In genomic region chr13:113589251-113589960, GRCh38 we compare ENCODE assay signal across 17 cellular contexts. TPM values are rescaled to one million over a fixed set of nuclear protein-coding genes. Genes with fewer than 3 reads are reported as not detected.
DNase-seq lines count a peak whose midpoint lies in the region; ATAC-seq, FAIRE-seq and TF ChIP-seq lines count a peak whose summit lies in the region.
"Had no signal": no experiment of that assay in that cellular context is flagged by ENCODE, and none has a peak within 500 bp of the region (broad histone marks: within the 10 kb centered on the region; RNA-seq: fewer than 3 reads in every experiment).

No MANE protein-coding gene starts in this region.

- H3K36me3 ChIP-seq in HEK293 (ENCODE audit: control insufficient read depth in 2 of 2, insufficient read depth in 1 of 2, low read length in 2 of 2) (peaks cover 24 to 76% of the 10 kb centered on the region in 2 experiments), GM12878 (ENCODE audit: control insufficient read depth in 2 of 2, insufficient read depth in 2 of 2, low read length in 1 of 2) (peaks cover 5 to 13% of the 10 kb centered on the region in 2 experiments; a peak in 3 of 4 replicates), right atrium auricular region (peaks cover 8% of the 10 kb centered on the region), stomach (peaks cover 7 to 56% (median 33%) of the 10 kb centered on the region in 4 donors)

- RAD21 ChIA-PET in GM12878 (lab: Charles Lee; ENCODE audit: unreplicated experiment), result no interaction called here

- ATAC-seq in GM12878, result no peak
- ATAC-seq in HG03280 (IDR thresholded peaks at IDR 0.05; ENCODE audit: unreplicated experiment), result no peak
- ATAC-seq in HG02884 (IDR thresholded peaks at IDR 0.05; ENCODE audit: unreplicated experiment), result no peak
- ATAC-seq: right lobe of liver had no signal

- H3K4me2 ChIP-seq in GM12878 (ENCODE audit: control insufficient read depth, insufficient read depth), result no peak overlapping the region
- H3K4me2 ChIP-seq: GM23338 had no signal

- no peak overlapping the region for H2AFZ ChIP-seq in GM12878 (ENCODE audit: control insufficient read depth, low read depth, low read length)
- H2AFZ ChIP-seq: GM23338 had no signal

- no peaks in the 10 kb centered on the region for H3K9me3 ChIP-seq in HEK293 (ENCODE audit: control insufficient read depth, insufficient read depth, low read depth, low read length)
- no peaks in the 10 kb centered on the region; the same call in 2 of the 3 replicates for H3K9me3 ChIP-seq in GM12878 (replicated peaks; ENCODE audit: control insufficient read depth, insufficient read depth, low read length)
- no peaks in the 10 kb centered on the region for H3K9me3 ChIP-seq in right atrium auricular region
- no peaks in the 10 kb centered on the region for H3K9me3 ChIP-seq in stomach
- H3K9me3 ChIP-seq: Peyer's patch, right lobe of liver had no signal

- H3K27ac ChIP-seq in HEK293 (ENCODE audit: extremely low read depth, low read depth, low read length) (no peak overlapping the region), GM12878 (ENCODE audit: control insufficient read depth, insufficient read depth) (no peak overlapping the region), right atrium auricular region (peak overlapping the region; percentile 54 to 59), stomach (no peak overlapping the region)
- H3K27ac ChIP-seq: Peyer's patch, right lobe of liver had no signal

- H3K27me3 ChIP-seq in GM12878 (replicated peaks in 1 of 2; ENCODE audit: control insufficient read depth in 2 of 2, insufficient read depth in 2 of 2, low read length in 1 of 2), result no peaks in the 10 kb centered on the region
- H3K27me3 ChIP-seq in right atrium auricular region, result no peaks in the 10 kb centered on the region
- H3K27me3 ChIP-seq in stomach, result no peaks in the 10 kb centered on the region
- H3K27me3 ChIP-seq: Peyer's patch, right lobe of liver had no signal

- no peak overlapping the region for H3K9ac ChIP-seq in GM12878 (ENCODE audit: control insufficient read depth, insufficient read depth, low read length)

- no peak for TF ChIP-seq RAD21 in GM12878 (IDR thresholded peaks at IDR 0.05; ENCODE audit: insufficient read depth, low read depth, low read length)

- TF ChIP-seq EP300 in GM12878 (IDR thresholded peaks at IDR 0.05; ENCODE audit: borderline replicate concordance in 1 of 2, control insufficient read depth in 1 of 2, low read depth in 2 of 2, low read length in 2 of 2) (no peak), stomach (IDR thresholded peaks at IDR 0.05) (no peak)

- SMC1A ChIA-PET in GM12878 (lab: Charles Lee; ENCODE audit: uncharacterized antibody, unreplicated experiment), result no interaction called here

- DNase-seq in GM12878 (ENCODE audit: low read depth, low spot score) (no peak), right atrium auricular region (ENCODE audit: low spot score) (peak; percentile 57), stomach (peak; percentile 20), T-helper 2 cell (no peak)
- DNase-seq: activated CD4-positive, alpha-beta T cell treated with anti-CD3 and anti-CD28 coated beads, Interleukin-2, amount 50 U/mL, for 4 hours; amygdala; Calu3; central memory CD4-positive, alpha-beta T cell; hippocampal formation; Kasumi-1; stimulated activated CD4-positive, alpha-beta T cell treated with anti-CD3 and anti-CD28 coated beads, Interleukin-1b, Interleukin-23, amount 100 ng/mL, for 48 hours had no signal

- BruUV-seq in GM12878 (replicated peaks; lab: Mats Ljungman, UMichigan), result no TSS peak

- POLR2A ChIA-PET in HEK293 (lab: Yijun Ruan, JAX), result no interaction called here
- POLR2A ChIA-PET in GM12878 (lab: Charles Lee), result no interaction called here

- H3K4me1 ChIP-seq in HEK293 (ENCODE audit: control insufficient read depth, insufficient read depth, low read length) (peaks cover 4% of the 10 kb centered on the region), GM12878 (ENCODE audit: control insufficient read depth, insufficient read depth, low read length) (peaks cover 9% of the 10 kb centered on the region), right atrium auricular region (peaks cover 0 to 24% of the 10 kb centered on the region in 2 donors), stomach (peaks cover 11 to 36% (median 25%) of the 10 kb centered on the region in 4 donors)

- in situ Hi-C loops in GM12878 (cut with MboI), result no loop called here

- TF ChIP-seq POLR2A in GM12878 (IDR thresholded peaks at IDR 0.05; ENCODE audit: low read depth, low read length) (no peak; the same call in 1 of the 2 replicates), stomach (IDR thresholded peaks at IDR 0.05) (no peak)

- TF ChIP-seq CTCF in HEK293 (tag by site-specific recombination; IDR thresholded peaks at IDR 0.05) (no peak), GM12878 (IDR thresholded peaks at IDR 0.05 in 2 of 3, conservative IDR thresholded peaks at IDR 0.05 in 1 of 3; ENCODE audit: control insufficient read depth in 2 of 3, extremely low read depth in 1 of 3, insufficient read depth in 1 of 3, low read depth in 3 of 3, low read length in 3 of 3) (no peak), right atrium auricular region (IDR thresholded peaks at IDR 0.05) (no peak), stomach (IDR thresholded peaks at IDR 0.05) (no peak)

- 0 out of 2 replicates have a peak, but pooled peaks cover 4% of the 10 kb centered on the region for H4K20me1 ChIP-seq in GM12878 (ENCODE audit: control insufficient read depth, insufficient read depth)

- peaks cover 64% of the 10 kb centered on the region for H3K79me2 ChIP-seq in GM12878 (ENCODE audit: control insufficient read depth, insufficient read depth, low read length)

- CTCF ChIA-PET in HEK293 (lab: Yijun Ruan, JAX) (no interaction called here), GM12878 (lab: Yijun Ruan, JAX) (no interaction called here)

- WGBS in GM12878 (ENCODE audit: insufficient coverage, insufficient replicate concordance, low lambda C conversion rate, missing lambda C conversion rate), result 95% methylated on average over 18 of the region's 18 CpGs
- 85 to 94% (median 90%) methylated on average over 10 to 18 of the region's 18 CpGs for WGBS in stomach, 5 donors

- intact Hi-C loops in GM12878 (cut with micrococcal nuclease; ENCODE audit: unreplicated experiment) (loop anchor here (5.0 to 10.0 kb wide), 2 partner anchors 97 to 295 kb away; partner anchors contain the start of genes DCUN1D2 and LAMP1), stomach (cut with DNase I; ENCODE audit: low total_unique reads) (no loop called here)

- FAIRE-seq in GM12878 (lab: Jason Lieb, UNC), result no peak

- H3K4me3 ChIP-seq in HEK293 (ENCODE audit: low read depth, low read length), result no peak overlapping the region
- no peak overlapping the region for H3K4me3 ChIP-seq in GM12878
- H3K4me3 ChIP-seq in right atrium auricular region, result no peak overlapping the region
- no peak overlapping the region for H3K4me3 ChIP-seq in stomach
- H3K4me3 ChIP-seq: GM23338, Peyer's patch, right lobe of liver had no signal

TF ChIP-seq in HEK293, 187 proteins besides CTCF, POLR2A, EP300 and RAD21:
- TF ChIP-seq ZNF560 (tag by site-specific recombination; IDR thresholded peaks at IDR 0.05; ENCODE audit: borderline replicate concordance) (no peak), ZFP69B (tag by site-specific recombination; IDR thresholded peaks at IDR 0.05) (0 out of 2 replicates have a peak, but pooled peaks have one; percentile 1), ZNF302 (tag by site-specific recombination; IDR thresholded peaks at IDR 0.05; ENCODE audit: low read depth) (no peak)

TF ChIP-seq in GM12878, 131 proteins besides CTCF, POLR2A, EP300 and RAD21:
- TF ChIP-seq TCF3 (IDR thresholded peaks at IDR 0.05; ENCODE audit: borderline replicate concordance, insufficient read depth, low read depth, low read length), result no peak
- 0 out of 2 replicates have a peak, but pooled peaks have one; percentile 29 for TF ChIP-seq TARDBP (IDR thresholded peaks at IDR 0.05; ENCODE audit: borderline replicate concordance)

RNA-seq across cellular contexts. Expression of gene TFDP1, which starts 4.9 kb away (rescaled TPM):
- 42.4 and 43.0 TPM in 2 replicates for total RNA-seq in GM12878 (2013; cell fraction: nucleolus; rRNA removed)
- total RNA-seq in GM12878 (2014; rRNA removed) (97.9 and 115 TPM in 2 replicates), GM12878 (2014; rRNA removed; fragmentation: Illumina TruSeq; extraction: Trizol) (95.4 and 98.3 TPM in 2 replicates), GM12878 (2021) (182 and 186 TPM in 2 replicates), right atrium auricular region (10 to 100 TPM; 34.4 to 40.4 TPM), stomach (100 to 1,000 TPM in 2 of 5 donors, 10 to 100 TPM in 3; 35.3 to 207 (median 59.1) TPM)
- polyA plus RNA-seq in GM12878 (2011; ENCODE audit: low read depth), result 58.4 TPM
- polyA plus RNA-seq in GM12878 (2011; rRNA removed) (139 and 163 TPM in 2 replicates), GM12878 (2014; fragmentation: Illumina TruSeq; extraction: Trizol) (182 and 225 TPM in 2 replicates), GM12878 (2014; fragmentation: Nextera tagmentation; extraction: Ambion mirVana) (10 to 100 TPM; 64.0 to 95.8 TPM), GM12878 (2014; rRNA removed) (163 and 164 TPM in 2 replicates), GM12878 (2016; fragmentation: Nextera tagmentation; extraction: Ambion mirVana) (100 to 1,000 TPM in 1 of 2 experiments, 10 to 100 TPM in 1; 37.7 to 254 TPM), stomach (10 to 100 TPM; 27.3 to 57.2 (median 55.3) TPM)
- polyA plus RNA-seq in GM12878 (2011; cell fraction: cytosol; rRNA removed), result 106 and 121 TPM in 2 replicates
- 99.3 and 112 TPM in 2 replicates for polyA plus RNA-seq in GM12878 (2011; cell fraction: nucleus; rRNA removed)
- 81.8 and 94.0 TPM in 2 replicates for polyA plus RNA-seq in GM12878 (2012)
- 81.7 and 94.1 TPM in 2 replicates for polyA minus RNA-seq in GM12878 (2011; rRNA and poly(A)+ RNA removed)
- polyA minus RNA-seq in GM12878 (2011; cell fraction: cytosol; rRNA and poly(A)+ RNA removed), result 47.7 and 58.7 TPM in 2 replicates
- 15.1 and 26.8 TPM in 2 replicates for polyA minus RNA-seq in GM12878 (2011; cell fraction: nucleus; rRNA and poly(A)+ RNA removed)

Comparison
In these comparisons a context has a peak if more than half of its experiments do, and no peak if none do; other contexts are left out.
1. H3K27ac ChIP-seq: peak in right atrium auricular region (2 of 2); none in HEK293 (single experiment), GM12878 (single experiment) and stomach (0 of 5).
2. DNase-seq: peak in right atrium auricular region (single experiment) and stomach (single experiment); none in GM12878 (single experiment) and T-helper 2 cell (0 of 5).